11 cellular contexts compared by ENCODE assay signal in genomic region chr16:10870808-10871156, GRCh38. TPM values are rescaled to one million over a fixed set of nuclear protein-coding genes. Genes with fewer than 3 reads are reported as not detected.
A peak's percentile ranks its signal among the peaks of the same experiment; 100 is the strongest.
DNase-seq lines count a peak whose midpoint lies in the region; ATAC-seq and TF ChIP-seq lines count a peak whose summit lies in the region.
"Had no signal": no experiment of that assay in that cellular context is flagged by ENCODE, and none has a peak within 500 bp of the region (broad histone marks: within the 10 kb centered on the region; RNA-seq: fewer than 3 reads in every experiment).

No MANE protein-coding gene starts in this region.

- H3K27ac ChIP-seq in left ventricle myocardium inferior (replicated peaks) (peak overlapping the region; percentile 81), right atrium auricular region (no peak overlapping the region), uterus (peak overlapping the region; percentile 15 to 27)

- H3K4me3 ChIP-seq in left ventricle myocardium inferior (no peak overlapping the region), right atrium auricular region (no peak overlapping the region), uterus (no peak overlapping the region)

- H3K4me3 Mint-ChIP-seq in activated T-helper 1 cell treated with anti-CD3 and anti-CD28 coated beads, Interleukin-12 subunit alpha, Interleukin-12 subunit beta, Interleukin-2, Interleukin-4 antibody, amounts not matched to agents 30 ng/mL and 10 ng/mL and 1 ng/mL, durations not matched to agents 14 hours and 24 hours and 36 hours = peak overlapping the region; percentile 57
- peak overlapping the region in 7 of 8 donors; percentile 72 to 94 (median 85) for H3K4me3 Mint-ChIP-seq in naive B cell
- H3K4me3 Mint-ChIP-seq: brain had no signal

- peaks cover 13% of the 10 kb centered on the region for H3K27me3 Mint-ChIP-seq in activated T-helper 1 cell treated with anti-CD3 and anti-CD28 coated beads, Interleukin-12 subunit alpha, Interleukin-12 subunit beta, Interleukin-2, Interleukin-4 antibody, amounts not matched to agents 30 ng/mL and 10 ng/mL and 1 ng/mL, durations not matched to agents 14 hours and 24 hours and 36 hours (ENCODE audit: insufficient read depth)
- H3K27me3 Mint-ChIP-seq in naive B cell = no peaks in the 10 kb centered on the region

- H3K27ac Mint-ChIP-seq in activated T-helper 1 cell treated with anti-CD3 and anti-CD28 coated beads, Interleukin-12 subunit alpha, Interleukin-12 subunit beta, Interleukin-2, Interleukin-4 antibody, amounts not matched to agents 30 ng/mL and 10 ng/mL and 1 ng/mL, durations not matched to agents 14 hours and 24 hours and 36 hours = peak overlapping the region; percentile 82
- H3K27ac Mint-ChIP-seq in naive B cell = peak overlapping the region; percentile 90 to 99 (median 95)
- H3K27ac Mint-ChIP-seq: brain had no signal

- no peak for ATAC-seq in naive B cell (ENCODE audit: low read depth in 2 of 2)

- H3K4me1 ChIP-seq in left ventricle myocardium inferior (peaks cover 56% of the 10 kb centered on the region), right atrium auricular region (peaks cover 0 to 32% of the 10 kb centered on the region in 2 donors), uterus (no peaks in the 10 kb centered on the region)

- peaks cover 12% of the 10 kb centered on the region for H3K27me3 ChIP-seq in left ventricle myocardium inferior (ENCODE audit: low read depth)
- no peaks in the 10 kb centered on the region for H3K27me3 ChIP-seq in right atrium auricular region
- no peaks in the 10 kb centered on the region for H3K27me3 ChIP-seq in uterus

- no peaks in the 10 kb centered on the region for H3K36me3 ChIP-seq in left ventricle myocardium inferior
- no peaks in the 10 kb centered on the region for H3K36me3 ChIP-seq in right atrium auricular region
- no peaks in the 10 kb centered on the region for H3K36me3 ChIP-seq in uterus

- H3K9me3 Mint-ChIP-seq in activated T-helper 1 cell treated with anti-CD3 and anti-CD28 coated beads, Interleukin-12 subunit alpha, Interleukin-12 subunit beta, Interleukin-2, Interleukin-4 antibody, amounts not matched to agents 30 ng/mL and 10 ng/mL and 1 ng/mL, durations not matched to agents 14 hours and 24 hours and 36 hours = no peaks in the 10 kb centered on the region
- H3K9me3 Mint-ChIP-seq in naive B cell = no peaks in the 10 kb centered on the region

- no peaks in the 10 kb centered on the region for H3K36me3 Mint-ChIP-seq in activated T-helper 1 cell treated with anti-CD3 and anti-CD28 coated beads, Interleukin-12 subunit alpha, Interleukin-12 subunit beta, Interleukin-2, Interleukin-4 antibody, amounts not matched to agents 30 ng/mL and 10 ng/mL and 1 ng/mL, durations not matched to agents 14 hours and 24 hours and 36 hours (ENCODE audit: low read depth)
- no peaks in the 10 kb centered on the region for H3K36me3 Mint-ChIP-seq in naive B cell
- H3K36me3 Mint-ChIP-seq: brain had no signal

- intact Hi-C loops in left ventricle myocardium inferior (cut with micrococcal nuclease) = no loop called here
- intact Hi-C loops in activated T-helper 1 cell treated with anti-CD3 and anti-CD28 coated beads, Interleukin-12 subunit alpha, Interleukin-12 subunit beta, Interleukin-2, Interleukin-4 antibody, amounts not matched to agents 30 ng/mL and 10 ng/mL and 1 ng/mL, durations not matched to agents 14 hours and 24 hours and 36 hours (cut with micrococcal nuclease) = loop anchor here (1.0 to 10.0 kb wide), 7 partner anchors 46 to 914 kb away; partner anchors contain the start of gene SOCS1
- intact Hi-C loops in uterus (cut with DNase I; ENCODE audit: low total_unique reads) = no loop called here

- DNase-seq in left ventricle myocardium inferior = no peak
- no peak for DNase-seq in right atrium auricular region (ENCODE audit: low spot score)
- no peak for DNase-seq in activated T-helper 1 cell treated with anti-CD3 and anti-CD28 coated beads, Interleukin-12 subunit alpha, Interleukin-12 subunit beta, Interleukin-2, Interleukin-4 antibody, amounts not matched to agents 30 ng/mL and 10 ng/mL and 1 ng/mL, durations not matched to agents 14 hours and 24 hours and 36 hours (ENCODE audit: low spot score)
- DNase-seq in naive B cell = no peak
- no peak for DNase-seq in uterus
- DNase-seq in ecto neural progenitor cell (ENCODE audit: low spot score) = no peak
- no peak for DNase-seq in NCI-H2107 treated with DMSO at 0.1 percent for 48 hours (lab: John Stamatoyannopoulos, UW; ENCODE audit: unreplicated experiment)
- DNase-seq in NCI-H1694 (lab: John Stamatoyannopoulos, UW) = no peak

- TF ChIP-seq CTCF in left ventricle myocardium inferior (IDR thresholded peaks at IDR 0.05; ENCODE audit: borderline replicate concordance) = no peak
- no peak for TF ChIP-seq CTCF in right atrium auricular region (IDR thresholded peaks at IDR 0.05)
- no peak for TF ChIP-seq CTCF in uterus (IDR thresholded peaks at IDR 0.05)

- H3K9me3 ChIP-seq in left ventricle myocardium inferior (replicated peaks) (no peaks in the 10 kb centered on the region), right atrium auricular region (no peaks in the 10 kb centered on the region), uterus (no peaks in the 10 kb centered on the region)

- TF ChIP-seq POLR2A in uterus (IDR thresholded peaks at IDR 0.05) = no peak

- peaks cover 80% of the 10 kb centered on the region for H3K4me1 Mint-ChIP-seq in activated T-helper 1 cell treated with anti-CD3 and anti-CD28 coated beads, Interleukin-12 subunit alpha, Interleukin-12 subunit beta, Interleukin-2, Interleukin-4 antibody, amounts not matched to agents 30 ng/mL and 10 ng/mL and 1 ng/mL, durations not matched to agents 14 hours and 24 hours and 36 hours (ENCODE audit: low read depth)
- H3K4me1 Mint-ChIP-seq in naive B cell = peaks cover 77 to 95% (median 94%) of the 10 kb centered on the region in 3 donors
- H3K4me1 Mint-ChIP-seq: brain had no signal

RNA-seq across cellular contexts. Expression of gene CIITA, which starts 6.2 kb away (rescaled TPM):
- 9.4 TPM for total RNA-seq in left ventricle myocardium inferior
- 1 to 10 TPM; 3.2 to 3.4 TPM for total RNA-seq in right atrium auricular region
- total RNA-seq in activated T-helper 1 cell treated with anti-CD3 and anti-CD28 coated beads, Interleukin-12 subunit alpha, Interleukin-12 subunit beta, Interleukin-2, Interleukin-4 antibody, amounts not matched to agents 30 ng/mL and 10 ng/mL and 1 ng/mL, durations not matched to agents 14 hours and 24 hours and 36 hours = 12.0 and 13.0 TPM in 2 replicates
- polyA plus RNA-seq in naive B cell (ENCODE audit: low read depth in 6 of 6) = 100 to 1,000 TPM; 130 to 259 (median 150) TPM
- 10 to 100 TPM in 2 of 4 donors, 1 to 10 TPM in 2; 7.1 to 48.3 (median 18.8) TPM for total RNA-seq in uterus
- total RNA-seq: NCI-H460 had no signal

RNA-seq across cellular contexts. Expression of gene TVP23A, which starts 52.2 kb away (rescaled TPM):
- total RNA-seq in left ventricle myocardium inferior = 0.22 TPM
- total RNA-seq in right atrium auricular region = under 1 TPM; 0.30 to 0.83 TPM
- not detected in 2 replicates for total RNA-seq in activated T-helper 1 cell treated with anti-CD3 and anti-CD28 coated beads, Interleukin-12 subunit alpha, Interleukin-12 subunit beta, Interleukin-2, Interleukin-4 antibody, amounts not matched to agents 30 ng/mL and 10 ng/mL and 1 ng/mL, durations not matched to agents 14 hours and 24 hours and 36 hours
- polyA plus RNA-seq in naive B cell (ENCODE audit: low read depth in 6 of 6) = under 1 TPM in 5 of 6 donors, not detected in 1; 0.27 to 0.82 (median 0.36) TPM
- 1 to 10 TPM in 2 of 4 donors, under 1 TPM in 1, not detected in 1; 0.29 to 8.0 (median 7.6) TPM for total RNA-seq in uterus
- total RNA-seq: myocyte, NCI-H460 had no signal

Comparison
In these comparisons a context has a peak if more than half of its experiments do, and no peak if none do; other contexts are left out.
1. H3K27ac ChIP-seq: peak in left ventricle myocardium inferior (single experiment) and uterus (2 of 2); none in right atrium auricular region (0 of 2).